17 cellular contexts compared by ENCODE assay signal in genomic region chr4:174084981-174085380, GRCh38.
DNase-seq lines count a peak whose midpoint lies in the region; ATAC-seq and TF ChIP-seq lines count a peak whose summit lies in the region.
"Had no signal": no experiment of that assay in that cellular context is flagged by ENCODE, and none has a peak within 500 bp of the region (broad histone marks: within the 10 kb centered on the region; RNA-seq: fewer than 3 reads in every experiment).

No MANE protein-coding gene starts in this region.

- no peak overlapping the region for H3K4me3 Mint-ChIP-seq in endothelial cell (ENCODE audit: unreplicated experiment)
- H3K4me3 Mint-ChIP-seq: B cell; CD4-positive, alpha-beta T cell; CD8-positive, alpha-beta T cell had no signal

- no peak overlapping the region for H3K4me3 ChIP-seq in BLaER1 treated with 17β-estradiol and CSF1 and Interleukin-3, amounts not matched to agents 10 nM and 100 nM
- H3K4me3 ChIP-seq in trophoblast cell (ENCODE audit: low read depth, low read length), result no peak overlapping the region
- no peak overlapping the region for H3K4me3 ChIP-seq in MG63
- H3K4me3 ChIP-seq: A549 had no signal

- no peaks in the 10 kb centered on the region for H3K27me3 Mint-ChIP-seq in endothelial cell (ENCODE audit: unreplicated experiment)

- ATAC-seq in GM18870 (IDR thresholded peaks at IDR 0.05; ENCODE audit: unreplicated experiment), result no peak
- ATAC-seq: A549; CD8-positive, alpha-beta T cell had no signal

- H2BK120ac ChIP-seq in trophoblast cell (ENCODE audit: insufficient read depth, low read length, poor library complexity), result no peak overlapping the region

- H3K9me3 Mint-ChIP-seq in endothelial cell (ENCODE audit: unreplicated experiment), result no peaks in the 10 kb centered on the region
- H3K9me3 Mint-ChIP-seq: CD4-positive, alpha-beta T cell; CD8-positive, alpha-beta T cell had no signal

- no peak for TF ChIP-seq CTCF in endothelial cell (IDR thresholded peaks at IDR 0.05; ENCODE audit: unreplicated experiment)

- no peak overlapping the region for H2BK5ac ChIP-seq in trophoblast cell (ENCODE audit: low read depth, low read length, poor library complexity)

- H3K27ac ChIP-seq in BLaER1 treated with 17β-estradiol and CSF1 and Interleukin-3, amounts not matched to agents 10 nM and 100 nM, result no peak overlapping the region
- no peak overlapping the region for H3K27ac ChIP-seq in trophoblast cell (ENCODE audit: low read depth, low read length)
- H3K27ac ChIP-seq: 22Rv1, A549, C4-2B had no signal

- H3K27me3 ChIP-seq in BLaER1 treated with 17β-estradiol and CSF1 and Interleukin-3, amounts not matched to agents 10 nM and 100 nM, result no peaks in the 10 kb centered on the region
- H3K27me3 ChIP-seq in trophoblast cell (ENCODE audit: insufficient read depth, low read length), result no peaks in the 10 kb centered on the region
- H3K27me3 ChIP-seq in MG63, result no peaks in the 10 kb centered on the region

- peak overlapping the region; percentile 16 for H3K27ac Mint-ChIP-seq in endothelial cell (ENCODE audit: unreplicated experiment)
- H3K27ac Mint-ChIP-seq: B cell; CD4-positive, alpha-beta T cell; CD8-positive, alpha-beta T cell had no signal

- no peak overlapping the region for H2BK12ac ChIP-seq in trophoblast cell (ENCODE audit: low read length)

- 0 out of 22 replicates have a peak, but pooled peaks cover 0 to 3% (median 0%) of the 10 kb centered on the region in 11 experiments for H3K9me3 ChIP-seq in BLaER1 treated with 17β-estradiol and CSF1 and Interleukin-3, amounts not matched to agents 10 nM and 100 nM (replicated peaks in 1 of 11)
- H3K9me3 ChIP-seq in trophoblast cell (ENCODE audit: insufficient read depth, low read depth, low read length) (no peaks in the 10 kb centered on the region), MG63 (no peaks in the 10 kb centered on the region)
- H3K9me3 ChIP-seq: A549, Caco-2 had no signal

- no peak overlapping the region for H3K18ac ChIP-seq in trophoblast cell (ENCODE audit: low read length)

- no peak overlapping the region for H4K12ac ChIP-seq in trophoblast cell (ENCODE audit: low read depth, low read length)

- H3K79me1 ChIP-seq in trophoblast cell (ENCODE audit: low read length), result no peaks in the 10 kb centered on the region

- H3K4me1 Mint-ChIP-seq in endothelial cell (ENCODE audit: unreplicated experiment), result peaks cover 12% of the 10 kb centered on the region
- H3K4me1 Mint-ChIP-seq: B cell had no signal

- H3K79me2 ChIP-seq in trophoblast cell (ENCODE audit: control insufficient read depth, insufficient read depth, low read length, poor library complexity), result no peaks in the 10 kb centered on the region

- H4K20me1 ChIP-seq in BLaER1 treated with 17β-estradiol and CSF1 and Interleukin-3, amounts not matched to agents 10 nM and 100 nM, result no peaks in the 10 kb centered on the region

- no peak overlapping the region for H3K14ac ChIP-seq in trophoblast cell (ENCODE audit: low read length)

- H4K91ac ChIP-seq in trophoblast cell (ENCODE audit: low read depth, low read length), result no peak overlapping the region

- no peak overlapping the region for H2AFZ ChIP-seq in trophoblast cell (ENCODE audit: insufficient read depth, low read length, poor library complexity)

- H3K36me3 ChIP-seq in BLaER1 treated with 17β-estradiol and CSF1 and Interleukin-3, amounts not matched to agents 10 nM and 100 nM, result no peaks in the 10 kb centered on the region
- H3K36me3 ChIP-seq in trophoblast cell (ENCODE audit: control insufficient read depth in 1 of 2, insufficient read depth in 2 of 2, low read length in 2 of 2), result no peaks in the 10 kb centered on the region
- H3K36me3 ChIP-seq in MG63, result no peaks in the 10 kb centered on the region

- no peak overlapping the region for H3K9ac ChIP-seq in BLaER1 treated with 17β-estradiol and CSF1 and Interleukin-3, amounts not matched to agents 10 nM and 100 nM
- no peak overlapping the region for H3K9ac ChIP-seq in trophoblast cell (ENCODE audit: low read length)

- H2AK5ac ChIP-seq in trophoblast cell (ENCODE audit: low read length), result no peak overlapping the region

- DNase-seq in endothelial cell (ENCODE audit: low spot score), result no peak
- DNase-seq in trophoblast cell, result peak; percentile 62 to 82
- DNase-seq in germinal center (ENCODE audit: low spot score), result no peak
- no peak for DNase-seq in MG63
- DNase-seq: AML-193; Caco-2; Calu3; CD4-positive, alpha-beta T cell; CD8-positive, alpha-beta T cell; DMS79 treated with DMSO at 0.1 percent for 48 hours; GF-D8 had no signal

- peak overlapping the region in 7 of 11 experiments; percentile 32 to 80 (median 62); a peak in 13 of 22 replicates for H3K4me2 ChIP-seq in BLaER1 treated with 17β-estradiol and CSF1 and Interleukin-3, amounts not matched to agents 10 nM and 100 nM
- H3K4me2 ChIP-seq in trophoblast cell (ENCODE audit: low read length), result no peak overlapping the region
- H3K4me2 ChIP-seq: A549 had no signal

- H3K4ac ChIP-seq in trophoblast cell (ENCODE audit: low read depth, low read length), result no peak overlapping the region

- H3K23ac ChIP-seq in trophoblast cell (ENCODE audit: low read length), result no peak overlapping the region

- no peak overlapping the region for H4K8ac ChIP-seq in trophoblast cell (ENCODE audit: low read depth, low read length)

- H3K4me1 ChIP-seq in BLaER1 treated with 17β-estradiol and CSF1 and Interleukin-3, amounts not matched to agents 10 nM and 100 nM, result peaks cover 0 to 57% (median 22%) of the 10 kb centered on the region in 10 experiments; a peak in 14 of 20 replicates
- H3K4me1 ChIP-seq in trophoblast cell (ENCODE audit: control insufficient read depth in 1 of 2, insufficient read depth in 2 of 2, low read length in 2 of 2), result no peaks in the 10 kb centered on the region
- H3K4me1 ChIP-seq: A549 had no signal

- H3K36me3 Mint-ChIP-seq in endothelial cell (ENCODE audit: low read depth, unreplicated experiment), result no peaks in the 10 kb centered on the region
- H3K36me3 Mint-ChIP-seq: CD8-positive, alpha-beta T cell had no signal

- WGBS in trophoblast cell (ENCODE audit: extremely low coverage, insufficient coverage, insufficient read length), result no CpG with 5 or more reads among the region's 2 CpGs

Comparison
In these comparisons a context has a peak if more than half of its experiments do, and no peak if none do; other contexts are left out.
1. DNase-seq: peak in trophoblast cell (2 of 2); none in endothelial cell (single experiment), germinal center (single experiment) and MG63 (single experiment).